8 cellular contexts compared by ENCODE assay signal in genomic region chr20:53949319-53949839, GRCh38.
DNase-seq lines count a peak whose midpoint lies in the region; ATAC-seq and TF ChIP-seq lines count a peak whose summit lies in the region.

No MANE protein-coding gene starts in this region.

- no peak overlapping the region for H3K27ac ChIP-seq in right atrium auricular region

- peaks cover 0 to 7% of the 10 kb centered on the region in 2 donors for H3K9me3 ChIP-seq in right atrium auricular region

- peaks cover 43% of the 10 kb centered on the region for H3K4me1 Mint-ChIP-seq in stimulated activated naive CD8-positive, alpha-beta T cell treated with anti-CD3 and anti-CD28 coated beads, Interleukin-15, amount 100 ng/mL, for 72 hours

- peaks cover 0 to 15% of the 10 kb centered on the region in 2 donors for H3K4me1 ChIP-seq in right atrium auricular region

- H3K4me3 Mint-ChIP-seq in stimulated activated naive CD8-positive, alpha-beta T cell treated with anti-CD3 and anti-CD28 coated beads, Interleukin-15, amount 100 ng/mL, for 72 hours: peak overlapping the region; percentile 74 to 77

- H3K27ac Mint-ChIP-seq in stimulated activated naive CD8-positive, alpha-beta T cell treated with anti-CD3 and anti-CD28 coated beads, Interleukin-15, amount 100 ng/mL, for 72 hours: peak overlapping the region; percentile 76 to 92

- H3K27me3 ChIP-seq in right atrium auricular region: no peaks in the 10 kb centered on the region

- in situ Hi-C loops in astrocyte of the spinal cord (cut with HindIII; ENCODE audit: low sequenced_read_pairs): no loop called here

- no peaks in the 10 kb centered on the region for H3K36me3 ChIP-seq in right atrium auricular region

- TF ChIP-seq CTCF in right atrium auricular region (IDR thresholded peaks at IDR 0.05): no peak
- no peak for TF ChIP-seq CTCF in astrocyte of the spinal cord (IDR thresholded peaks at IDR 0.05; ENCODE audit: low read depth, low read length)

- DNase-seq in cardiac septum (ENCODE audit: low spot score) (peak; percentile 85), right atrium auricular region (ENCODE audit: low spot score) (no peak), T-helper 9 cell (peak; percentile 68), astrocyte of the spinal cord (ENCODE audit: low read depth, low spot score) (peak; percentile 93), mucosa of gallbladder (ENCODE audit: low spot score) (peak; percentile 52), DMS53 treated with DMSO at 0.1 percent for 48 hours (lab: John Stamatoyannopoulos, UW; ENCODE audit: unreplicated experiment) (no peak)
- peak; percentile 57 to 76 for DNase-seq in stimulated activated naive CD8-positive, alpha-beta T cell treated with anti-CD3 and anti-CD28 coated beads, Interleukin-15, amount 100 ng/mL, for 72 hours

- H3K27me3 Mint-ChIP-seq in stimulated activated naive CD8-positive, alpha-beta T cell treated with anti-CD3 and anti-CD28 coated beads, Interleukin-15, amount 100 ng/mL, for 72 hours: no peaks in the 10 kb centered on the region

- H3K4me3 ChIP-seq in right atrium auricular region (no peak overlapping the region), astrocyte of the spinal cord (ENCODE audit: low read depth, low read length) (no peak overlapping the region)

- ATAC-seq in HG03457 (IDR thresholded peaks at IDR 0.05; ENCODE audit: unreplicated experiment): peak; percentile 83
- peak; percentile 92 for ATAC-seq in stimulated activated naive CD8-positive, alpha-beta T cell treated with anti-CD3 and anti-CD28 coated beads, Interleukin-15, amount 100 ng/mL, for 72 hours

- peaks cover 0 to 11% of the 10 kb centered on the region in 2 donors for H3K9me3 Mint-ChIP-seq in stimulated activated naive CD8-positive, alpha-beta T cell treated with anti-CD3 and anti-CD28 coated beads, Interleukin-15, amount 100 ng/mL, for 72 hours

- intact Hi-C loops in cardiac septum (cut with DNase I): loop anchor here (10.0 kb wide), 1 partner anchor 625 kb away; no protein-coding TSS in a partner anchor

Comparison
In these comparisons a context has a peak if more than half of its experiments do, and no peak if none do; other contexts are left out.
1. DNase-seq: peak in cardiac septum (single experiment), T-helper 9 cell (single experiment), astrocyte of the spinal cord (single experiment), mucosa of gallbladder (single experiment) and stimulated activated naive CD8-positive, alpha-beta T cell treated with anti-CD3 and anti-CD28 coated beads, Interleukin-15, amount 100 ng/mL, for 72 hours (2 of 2); none in right atrium auricular region (single experiment) and DMS53 treated with DMSO at 0.1 percent for 48 hours (single experiment).